7 cellular contexts compared by ENCODE assay signal in genomic region chr19:2977001-2977685, GRCh38.
DNase-seq lines count a peak whose midpoint lies in the region; ATAC-seq and TF ChIP-seq lines count a peak whose summit lies in the region.

Gene TLE6 (plus strand): TSS chr19:2977564. CDS start chr19:2978234, 670 bp downstream.

- peak; percentile 82 to 91 for DNase-seq in NCI-H1930 (lab: John Stamatoyannopoulos, UW)
- peak; percentile 88 for DNase-seq in T-helper 22 cell (ENCODE audit: low read depth)
- DNase-seq in astrocyte of the cerebellum (ENCODE audit: low read depth), result peak; percentile 74
- DNase-seq in hippocampal formation (lab: John Stamatoyannopoulos, UW), result peak; percentile 87 to 90
- DNase-seq in retina, result peak; percentile 99

- peak within 1 kb of the TSS; percentile 47 for H3K4me3 ChIP-seq in astrocyte of the cerebellum (ENCODE audit: low read depth, low read length)

- ATAC-seq in GM18508 (IDR thresholded peaks at IDR 0.05; ENCODE audit: insufficient read depth, unreplicated experiment) (peak; percentile 55), HG02973 (IDR thresholded peaks at IDR 0.05; ENCODE audit: unreplicated experiment) (peak; percentile 95)

- TF ChIP-seq CTCF in astrocyte of the cerebellum (IDR thresholded peaks at IDR 0.05; ENCODE audit: low read depth, low read length, missing control alignments), result no peak

- in situ Hi-C loops in astrocyte of the cerebellum (cut with HindIII; ENCODE audit: low sequenced_read_pairs), result no loop called here

Comparison
In these comparisons a context has a peak if more than half of its experiments do, and no peak if none do; other contexts are left out.
1. Peak in every context shown above with its lines: DNase-seq, ATAC-seq and H3K4me3 ChIP-seq.